Comparison of ENCODE assay signal across 20 cellular contexts in genomic region chr15:43889072-43889471, GRCh38.
DNase-seq lines count a peak whose midpoint lies in the region; ATAC-seq, FAIRE-seq and TF ChIP-seq lines count a peak whose summit lies in the region.
"Had no signal": no experiment of that assay in that cellular context is flagged by ENCODE, and none has a peak within 500 bp of the region (broad histone marks: within the 10 kb centered on the region; RNA-seq: fewer than 3 reads in every experiment).

No MANE protein-coding gene starts in this region.

- peaks cover 6% of the 10 kb centered on the region for H3K4me1 Mint-ChIP-seq in activated CD4-positive, alpha-beta T cell treated with anti-CD3 and anti-CD28 coated beads, Interleukin-2, amount 10 ng/mL, durations not matched to agents 24 days and 14 days
- peaks cover 31% of the 10 kb centered on the region for H3K4me1 Mint-ChIP-seq in Caco-2 (ENCODE audit: low read depth, unreplicated experiment)
- H3K4me1 Mint-ChIP-seq: CD14-positive monocyte; CD4-positive, alpha-beta memory T cell; GM23338 had no signal

- H3K4me1 ChIP-seq in Caco-2 (peaks cover 32% of the 10 kb centered on the region), small intestine (ENCODE audit: control insufficient read depth in 2 of 2, insufficient read depth in 1 of 2, low read depth in 1 of 2, low read length in 1 of 2) (peaks cover 0 to 3% of the 10 kb centered on the region in 2 donors)
- H3K4me1 ChIP-seq: BLaER1 had no signal

- ATAC-seq in left colon = peak; percentile 58
- ATAC-seq: GM23338 had no signal

- H3K27me3 Mint-ChIP-seq in activated CD4-positive, alpha-beta T cell treated with anti-CD3 and anti-CD28 coated beads, Interleukin-2, amount 10 ng/mL, durations not matched to agents 24 days and 14 days = no peaks in the 10 kb centered on the region
- no peaks in the 10 kb centered on the region for H3K27me3 Mint-ChIP-seq in Caco-2 (ENCODE audit: insufficient read depth, unreplicated experiment)
- H3K27me3 Mint-ChIP-seq: CD4-positive, alpha-beta memory T cell had no signal

- no peak overlapping the region for H3K4me3 Mint-ChIP-seq in activated CD4-positive, alpha-beta T cell treated with anti-CD3 and anti-CD28 coated beads, Interleukin-2, amount 10 ng/mL, durations not matched to agents 24 days and 14 days
- peak overlapping the region; percentile 33 for H3K4me3 Mint-ChIP-seq in Caco-2 (ENCODE audit: unreplicated experiment)
- H3K4me3 Mint-ChIP-seq: CD14-positive monocyte; CD4-positive, alpha-beta memory T cell; GM23338 had no signal

- H3K36me3 ChIP-seq in Caco-2 (ENCODE audit: control insufficient read depth, insufficient read depth, low read length) (no peaks in the 10 kb centered on the region), small intestine (ENCODE audit: control insufficient read depth in 2 of 2, insufficient read depth in 2 of 2, low read length in 2 of 2) (no peaks in the 10 kb centered on the region)

- H3K27me3 ChIP-seq in Caco-2 (replicated peaks; ENCODE audit: control insufficient read depth, insufficient read depth, low read length) (no peaks in the 10 kb centered on the region), small intestine (ENCODE audit: control insufficient read depth in 2 of 2, insufficient read depth in 2 of 2, low read length in 2 of 2) (no peaks in the 10 kb centered on the region)
- H3K27me3 ChIP-seq: BLaER1 had no signal

- H3K36me3 Mint-ChIP-seq in activated CD4-positive, alpha-beta T cell treated with anti-CD3 and anti-CD28 coated beads, Interleukin-2, amount 10 ng/mL, durations not matched to agents 24 days and 14 days (ENCODE audit: low read depth) = peaks cover 13% of the 10 kb centered on the region
- H3K36me3 Mint-ChIP-seq in Caco-2 (ENCODE audit: insufficient read depth, unreplicated experiment) = peaks cover 10% of the 10 kb centered on the region
- H3K36me3 Mint-ChIP-seq: CD4-positive, alpha-beta memory T cell had no signal

- intact Hi-C loops in activated CD4-positive, alpha-beta T cell treated with anti-CD3 and anti-CD28 coated beads, Interleukin-2, amount 10 ng/mL, durations not matched to agents 24 days and 14 days (cut with micrococcal nuclease) = no loop called here
- intact Hi-C loops in Caco-2 (cut with micrococcal nuclease; ENCODE audit: unreplicated experiment) = loop anchor here (1.0 kb wide), 1 partner anchor 12 kb away; no protein-coding TSS in a partner anchor
- intact Hi-C loops in left colon (cut with DNase I, micrococcal nuclease) = no loop called here

- no peak overlapping the region for H3K27ac ChIP-seq in small intestine (ENCODE audit: low read depth in 1 of 2, low read length in 1 of 2)
- H3K27ac ChIP-seq: BLaER1 had no signal

- no peak for FAIRE-seq in small intestine (lab: Jason Lieb, UNC)
- no peak for FAIRE-seq in GM12892 (lab: Jason Lieb, UNC)
- FAIRE-seq: G401.6, GM12891, GM18507, H54, HTR-8/SVneo had no signal

- CTCF ChIA-PET in Caco-2 (lab: Charles Lee) = no interaction called here

- TF ChIP-seq CTCF in Caco-2 (IDR thresholded peaks at IDR 0.05; ENCODE audit: insufficient read depth in 1 of 2, low read depth in 1 of 2, low read length in 1 of 2, severe bottlenecking in 1 of 2, unreplicated experiment in 1 of 2) = no peak

- H3K27ac Mint-ChIP-seq in activated CD4-positive, alpha-beta T cell treated with anti-CD3 and anti-CD28 coated beads, Interleukin-2, amount 10 ng/mL, durations not matched to agents 24 days and 14 days = peak overlapping the region; percentile 23
- H3K27ac Mint-ChIP-seq in Caco-2 (ENCODE audit: unreplicated experiment) = peak overlapping the region; percentile 48
- H3K27ac Mint-ChIP-seq: CD14-positive monocyte, GM23338 had no signal

- H3K9me3 ChIP-seq in Caco-2 = no peaks in the 10 kb centered on the region
- H3K9me3 ChIP-seq in small intestine (ENCODE audit: control insufficient read depth, low read depth) = no peaks in the 10 kb centered on the region
- H3K9me3 ChIP-seq: BLaER1 had no signal

- no peak for DNase-seq in activated CD4-positive, alpha-beta T cell treated with anti-CD3 and anti-CD28 coated beads, Interleukin-2, amount 10 ng/mL, durations not matched to agents 24 days and 14 days
- DNase-seq in activated CD4-positive, alpha-beta T cell treated with anti-CD3 and anti-CD28 coated beads, Interleukin-2, amount 50 U/mL, for 1 hour = no peak
- DNase-seq in Caco-2 (peak; percentile 59), left colon (no peak), small intestine (peak; percentile 81), GM12892 (ENCODE audit: insufficient read length) (no peak)
- DNase-seq in activated naive CD4-positive, alpha-beta T cell treated with Interleukin-2 at 50 U/mL for 16 hours = no peak
- DNase-seq: 8988T; Calu3; CD4-positive, alpha-beta memory T cell; HCEC 1CT; IMR-90 had no signal

- 12 to 65% (median 38%) methylated on average over 4 of the region's 4 CpGs for WGBS in small intestine, 3 donors

- H3K4me3 ChIP-seq in Caco-2 (ENCODE audit: low read depth, low read length) (no peak overlapping the region), small intestine (ENCODE audit: low read depth in 1 of 2, low read length in 2 of 2) (no peak overlapping the region)
- H3K4me3 ChIP-seq: BLaER1, GM23338 had no signal

- POLR2A ChIA-PET in Caco-2 (lab: Charles Lee) = interaction anchor here (1.0 kb wide), 1 partner anchor 64 kb away, joined by 5 read pairs; no protein-coding TSS in a partner anchor

- no peaks in the 10 kb centered on the region for H3K9me3 Mint-ChIP-seq in activated CD4-positive, alpha-beta T cell treated with anti-CD3 and anti-CD28 coated beads, Interleukin-2, amount 10 ng/mL, durations not matched to agents 24 days and 14 days
- H3K9me3 Mint-ChIP-seq in Caco-2 (ENCODE audit: unreplicated experiment) = no peaks in the 10 kb centered on the region
- H3K9me3 Mint-ChIP-seq: CD14-positive monocyte; CD4-positive, alpha-beta memory T cell; GM23338 had no signal

- TF ChIP-seq POLR2A in GM12892 (IDR thresholded peaks at IDR 0.05; ENCODE audit: low read depth, low read length) = no peak

- BruUV-seq in Caco-2 (replicated peaks; lab: Mats Ljungman, UMichigan) = no TSS peak

Comparison
In these comparisons a context has a peak if more than half of its experiments do, and no peak if none do; other contexts are left out.
1. DNase-seq: peak in Caco-2 (2 of 2) and small intestine (single experiment); none in activated CD4-positive, alpha-beta T cell treated with anti-CD3 and anti-CD28 coated beads, Interleukin-2, amount 10 ng/mL, durations not matched to agents 24 days and 14 days (single experiment), activated CD4-positive, alpha-beta T cell treated with anti-CD3 and anti-CD28 coated beads, Interleukin-2, amount 50 U/mL, for 1 hour (single experiment), left colon (0 of 2), GM12892 (single experiment) and activated naive CD4-positive, alpha-beta T cell treated with Interleukin-2 at 50 U/mL for 16 hours (single experiment).